In the genomic region with DNA sequence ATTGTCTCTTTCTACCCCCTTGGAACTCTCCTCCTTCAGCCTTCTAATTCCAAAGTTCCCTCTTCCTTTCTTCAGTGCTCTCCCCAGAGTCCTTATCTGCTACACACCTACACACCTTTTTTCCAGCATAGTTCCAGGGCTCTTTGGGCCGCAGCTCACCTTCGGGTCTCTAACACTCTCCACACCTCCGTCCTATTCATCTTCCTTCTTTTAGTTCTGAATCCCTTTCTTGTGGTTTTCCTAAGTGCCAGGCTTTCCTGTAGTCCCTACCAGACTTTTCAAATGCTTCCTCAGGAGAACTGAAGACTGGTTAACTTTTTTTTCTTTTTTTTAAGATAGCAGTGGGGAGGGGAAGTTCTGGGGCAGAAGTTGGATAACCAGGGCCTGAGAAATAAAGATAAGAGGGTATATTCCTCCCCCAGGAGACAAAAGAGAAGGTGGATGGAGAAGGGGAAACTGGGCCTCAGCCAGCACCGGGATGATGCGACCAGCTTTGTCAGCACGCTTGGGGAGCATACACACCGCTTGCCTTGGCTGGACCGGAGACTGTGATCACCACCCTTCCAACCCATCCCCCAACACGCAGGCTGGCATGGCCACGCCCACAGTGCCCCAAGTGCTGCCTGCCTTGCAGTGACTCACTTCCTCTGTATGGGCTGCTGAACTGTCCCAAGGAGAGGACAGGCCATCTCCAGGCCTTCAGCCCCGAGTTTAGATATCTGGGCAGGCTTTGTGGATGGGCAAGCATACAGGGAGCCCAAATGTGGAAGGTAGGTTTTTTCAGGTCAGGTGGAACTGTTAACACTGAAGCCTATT, we compare ENCODE assay signal across 8 cellular contexts. TPM values are rescaled to one million over a fixed set of nuclear protein-coding genes. Genes with fewer than 3 reads are reported as not detected.
DNase-seq lines count a peak whose midpoint lies in the region; ATAC-seq and TF ChIP-seq lines count a peak whose summit lies in the region.

No MANE protein-coding gene starts in this region.

- H3K4me3 ChIP-seq in SJSA1, result no peak overlapping the region
- peak overlapping the region in 1 of 4 donors; percentile 19 for H3K4me3 ChIP-seq in upper lobe of left lung

- peaks cover 51% of the 10 kb centered on the region for H3K4me1 Mint-ChIP-seq in HFFc6 (ENCODE audit: low read depth)

- peak overlapping the region; percentile 79 for H3K4me3 Mint-ChIP-seq in HFFc6

- TF ChIP-seq EP300 in upper lobe of left lung (IDR thresholded peaks at IDR 0.05), result no peak

- peaks cover 2% of the 10 kb centered on the region; the same call in 1 of the 2 replicates for H3K27me3 Mint-ChIP-seq in HFFc6 (ENCODE audit: insufficient read depth)

- H3K27me3 ChIP-seq in SJSA1 (replicated peaks) (no peaks in the 10 kb centered on the region), upper lobe of left lung (no peaks in the 10 kb centered on the region)

- H3K27ac ChIP-seq in SJSA1 (peak overlapping the region; percentile 50), upper lobe of left lung (peak overlapping the region; percentile 82 to 99 (median 88))

- ATAC-seq in Right ventricle myocardium inferior (peak; percentile 59), upper lobe of left lung (ENCODE audit: low FRiP score in 2 of 2) (peak; percentile 70 to 85), GM18520 (IDR thresholded peaks at IDR 0.05; ENCODE audit: unreplicated experiment) (no peak), GM19324 (IDR thresholded peaks at IDR 0.05; ENCODE audit: low FRiP score, unreplicated experiment) (no peak)

- H3K27ac Mint-ChIP-seq in HFFc6, result peak overlapping the region; percentile 94

- H3K9me3 ChIP-seq in SJSA1 (replicated peaks) (no peaks in the 10 kb centered on the region), upper lobe of left lung (no peaks in the 10 kb centered on the region)

- peak in 1 of 4 donors; percentile 78 for TF ChIP-seq POLR2A in upper lobe of left lung (IDR thresholded peaks at IDR 0.05)

- no peaks in the 10 kb centered on the region for H3K9me3 Mint-ChIP-seq in HFFc6

- TF ChIP-seq CTCF in HFFc6 (IDR thresholded peaks at IDR 0.05), result no peak
- TF ChIP-seq CTCF in upper lobe of left lung (IDR thresholded peaks at IDR 0.05), result peak in 1 of 6 experiments; percentile 8

- H3K36me3 ChIP-seq in SJSA1, result peaks cover 21% of the 10 kb centered on the region
- H3K36me3 ChIP-seq in upper lobe of left lung, result no peaks in the 10 kb centered on the region

- H3K36me3 Mint-ChIP-seq in HFFc6 (ENCODE audit: low read depth), result no peaks in the 10 kb centered on the region

- 13 to 26% methylated on average over 9 to 11 of the region's 11 CpGs for WGBS in upper lobe of left lung, 2 donors

- H3K4me1 ChIP-seq in SJSA1 (replicated peaks) (peaks cover 51% of the 10 kb centered on the region), upper lobe of left lung (peaks cover 52 to 79% (median 67%) of the 10 kb centered on the region in 4 donors)

- DNase-seq in HFFc6 (peak; percentile 56), SJSA1 (ENCODE audit: low read depth in 1 of 2, low spot score in 2 of 2) (peak; percentile 72 to 90), activated gamma-delta T cell (lab: John Stamatoyannopoulos, UW) (peak; percentile 36), Right ventricle myocardium inferior (ENCODE audit: missing footprints) (peak; percentile 93), posterior cingulate gyrus (peak; percentile 54 to 97 (median 78)), upper lobe of left lung (peak; percentile 93 to 98)

- intact Hi-C loops in Right ventricle myocardium inferior (cut with DNase I) (loop anchor here (5.0 kb wide), 1 partner anchor 720 kb away; a partner anchor contains a TSS), posterior cingulate gyrus (cut with DNase I) (loop anchor here (5.0 kb wide), 1 partner anchor 50 kb away; a partner anchor contains a TSS)

RNA-seq across cellular contexts. Expression of a gene that starts 2.5 kb away (rescaled TPM):
- 100 to 1,000 TPM; 189 to 305 (median 255) TPM for total RNA-seq in HFFc6 (2021; fragmentation: NEBNext Ultra II Directional; extraction: Animal tissue kit (Norgen Biotek cat#: 25700))
- total RNA-seq in SJSA1 (2014; rRNA removed; shearing (Covaris generic)), result 145 and 165 TPM in 2 replicates
- 92.6 TPM for total RNA-seq in Right ventricle myocardium inferior
- 100 to 1,000 TPM in 5 of 6 donors, 10 to 100 TPM in 1; 93.2 to 322 (median 204) TPM for total RNA-seq in upper lobe of left lung

RNA-seq across cellular contexts. Expression of a gene that starts 5.0 kb away (rescaled TPM):
- total RNA-seq in HFFc6 (2021; fragmentation: NEBNext Ultra II Directional; extraction: Animal tissue kit (Norgen Biotek cat#: 25700)), result under 1 TPM; 0.28 to 0.55 (median 0.46) TPM
- total RNA-seq in SJSA1 (2014; rRNA removed; shearing (Covaris generic)), result 0.66 TPM in 1 of 2 replicates, not detected in the other
- total RNA-seq in Right ventricle myocardium inferior (not detected), upper lobe of left lung (1 to 10 TPM in 4 of 6 donors, under 1 TPM in 1, not detected in 1; 0.67 to 5.2 (median 1.2) TPM)

RNA-seq across cellular contexts. Expression of a gene that starts 29.6 kb away (rescaled TPM):
- 10 to 100 TPM in 1 of 6 experiments, 1 to 10 TPM in 5; 8.3 to 11.9 (median 9.0) TPM for total RNA-seq in HFFc6 (2021; fragmentation: NEBNext Ultra II Directional; extraction: Animal tissue kit (Norgen Biotek cat#: 25700))
- 5.9 and 6.6 TPM in 2 replicates for total RNA-seq in SJSA1 (2014; rRNA removed; shearing (Covaris generic))
- total RNA-seq in Right ventricle myocardium inferior (38.5 TPM), upper lobe of left lung (10 to 100 TPM; 14.5 to 34.3 (median 26.9) TPM)

RNA-seq across cellular contexts. Expression of a gene that starts 31.2 kb away (rescaled TPM):
- 10 to 100 TPM in 1 of 6 experiments, 1 to 10 TPM in 5; 6.6 to 10.0 (median 7.7) TPM for total RNA-seq in HFFc6 (2021; fragmentation: NEBNext Ultra II Directional; extraction: Animal tissue kit (Norgen Biotek cat#: 25700))
- total RNA-seq in SJSA1 (2014; rRNA removed; shearing (Covaris generic)), result 8.1 and 22.3 TPM in 2 replicates
- total RNA-seq in Right ventricle myocardium inferior, result 42.1 TPM
- 10 to 100 TPM; 16.3 to 28.3 (median 21.2) TPM for total RNA-seq in upper lobe of left lung

RNA-seq across cellular contexts. Expression of a gene that starts 50.9 kb away (rescaled TPM):
- total RNA-seq in HFFc6 (2021; fragmentation: NEBNext Ultra II Directional; extraction: Animal tissue kit (Norgen Biotek cat#: 25700)), result 10 to 100 TPM; 21.0 to 25.7 (median 23.4) TPM
- 21.0 and 30.6 TPM in 2 replicates for total RNA-seq in SJSA1 (2014; rRNA removed; shearing (Covaris generic))
- total RNA-seq in Right ventricle myocardium inferior (16.2 TPM), upper lobe of left lung (10 to 100 TPM; 26.8 to 88.0 (median 40.3) TPM)

Comparison
In these comparisons a context has a peak if more than half of its experiments do, and no peak if none do; other contexts are left out.
1. DNase-seq: peak in every context shown above with its lines; median percentile 96 in upper lobe of left lung; 93 in Right ventricle myocardium inferior; 81 in SJSA1; 78 in posterior cingulate gyrus; 56 in HFFc6; 36 in activated gamma-delta T cell.
2. ATAC-seq: peak in Right ventricle myocardium inferior (single experiment) and upper lobe of left lung (2 of 2); none in GM18520 (single experiment) and GM19324 (single experiment).